ENCODE assay signal across 19 cellular contexts in the genomic region with DNA sequence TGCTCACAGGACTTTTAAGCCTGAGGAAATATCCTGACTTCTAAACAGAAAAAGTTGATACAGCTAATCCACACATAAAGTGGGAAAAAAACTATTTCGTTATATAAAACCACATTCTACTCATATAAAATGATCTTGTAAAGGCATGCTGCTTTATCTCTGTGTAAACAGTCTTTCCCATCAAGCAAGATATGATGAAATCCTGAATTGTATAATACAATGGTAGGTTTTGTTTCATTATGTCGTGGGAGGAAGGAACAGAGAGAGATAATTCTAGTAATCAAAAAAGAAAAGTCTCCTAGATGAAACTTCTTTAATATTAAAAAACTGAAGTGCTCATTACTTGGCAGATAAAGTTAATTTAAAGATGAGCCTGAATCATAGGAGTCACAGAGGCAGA.
"Had no signal": no experiment of that assay in that cellular context is flagged by ENCODE, and none has a peak within 500 bp of the region (broad histone marks: within the 10 kb centered on the region; RNA-seq: fewer than 3 reads in every experiment).

No MANE protein-coding gene starts in this region.

- H3K27ac ChIP-seq: colonic mucosa, heart right ventricle, ovary, sigmoid colon, spleen, thoracic aorta, upper lobe of left lung had no signal

- ATAC-seq: activated CD4-positive, alpha-beta T cell treated with anti-CD3 and anti-CD28 coated beads for 36 hours; activated naive CD4-positive, alpha-beta T cell treated with anti-CD3 and anti-CD28 coated beads, Interleukin-2, amount 50 U/mL, for 72 hours; heart right ventricle; naive thymus-derived CD8-positive, alpha-beta T cell; stimulated activated naive B cell treated with anti-CD40 and anti-IgM and Interleukin-4, amounts not matched to agents 10 μg/mL and 1 μg/mL and 100 μg/mL, for 72 hours; WTC11 had no signal

- H3K4me3 ChIP-seq: colonic mucosa, heart right ventricle, ovary, sigmoid colon, spleen, thoracic aorta, upper lobe of left lung had no signal

- H3K9me3 ChIP-seq: colonic mucosa, heart right ventricle, ovary, sigmoid colon, spleen, thoracic aorta, upper lobe of left lung had no signal

- H3K27me3 ChIP-seq: colonic mucosa, ovary, spleen, upper lobe of left lung had no signal

- H3K4me1 ChIP-seq: colonic mucosa, heart right ventricle, sigmoid colon, spleen, upper lobe of left lung had no signal

- H3K36me3 ChIP-seq: colonic mucosa, heart right ventricle, ovary, sigmoid colon, spleen, thoracic aorta, upper lobe of left lung had no signal

- DNase-seq: activated CD4-positive, alpha-beta T cell treated with anti-CD3 and anti-CD28 coated beads for 36 hours; activated CD4-positive, alpha-beta T cell treated with anti-CD3 and anti-CD28 coated beads, Interleukin-2, amount 50 U/mL, for 48 hours; activated gamma-delta T cell; amniotic stem cell; colonic mucosa; endodermal cell; heart right ventricle; immature natural killer cell; kidney glomerular epithelial cell; mesenchymal stem cell; naive thymus-derived CD8-positive, alpha-beta T cell; ovary; sigmoid colon; spleen; stimulated activated naive B cell treated with anti-CD40 and anti-IgM and Interleukin-4, amounts not matched to agents 10 μg/mL and 1 μg/mL and 100 μg/mL, for 72 hours; upper lobe of left lung had no signal
